ENCODE assay signal across 8 cellular contexts in genomic region chr10:69449841-69450240, GRCh38. TPM values are rescaled to one million over a fixed set of nuclear protein-coding genes. Genes with fewer than 3 reads are reported as not detected.
A peak's percentile ranks its signal among the peaks of the same experiment; 100 is the strongest.
DNase-seq lines count a peak whose midpoint lies in the region; ATAC-seq and TF ChIP-seq lines count a peak whose summit lies in the region.

No MANE protein-coding gene starts in this region.

- H3K4me1 ChIP-seq in MM.1S (ENCODE audit: low read length): no peaks in the 10 kb centered on the region
- peaks cover 4% of the 10 kb centered on the region for H3K4me1 ChIP-seq in mesendoderm (ENCODE audit: control insufficient read depth, low read depth, low read length)
- H3K4me1 ChIP-seq in subcutaneous abdominal adipose tissue (ENCODE audit: control insufficient read depth in 5 of 5, insufficient read depth in 5 of 5, low read length in 5 of 5): peaks cover 15 to 73% (median 63%) of the 10 kb centered on the region in 5 donors

- H2AK5ac ChIP-seq in mesendoderm (ENCODE audit: low read length): no peak overlapping the region

- no peak overlapping the region for H2AFZ ChIP-seq in MM.1S (ENCODE audit: low read length)

- H4K8ac ChIP-seq in mesendoderm (ENCODE audit: low read depth, low read length): no peak overlapping the region

- H3K79me2 ChIP-seq in MM.1S (ENCODE audit: low read length) (no peaks in the 10 kb centered on the region), mesendoderm (ENCODE audit: control insufficient read depth, insufficient read depth, low read length) (no peaks in the 10 kb centered on the region)

- H3K4me3 Mint-ChIP-seq in effector memory CD8-positive, alpha-beta T cell: peak overlapping the region in 1 of 2 donors; percentile 2

- no peak overlapping the region for H3K4ac ChIP-seq in mesendoderm (ENCODE audit: low read depth, low read length)

- no peaks in the 10 kb centered on the region for H3K9me3 Mint-ChIP-seq in effector memory CD8-positive, alpha-beta T cell

- H3K18ac ChIP-seq in mesendoderm (ENCODE audit: low read length): no peak overlapping the region

- H3K9ac ChIP-seq in MM.1S (ENCODE audit: low read length) (no peak overlapping the region), mesendoderm (ENCODE audit: low read length) (no peak overlapping the region), subcutaneous abdominal adipose tissue (ENCODE audit: low read length in 5 of 5) (peak overlapping the region in 3 of 5 donors; percentile 2 to 92 (median 56))

- no CpG with 5 or more reads among the region's 1 CpG for WGBS in mesendoderm (ENCODE audit: extremely low coverage, insufficient coverage, low lambda C conversion rate)

- no peak overlapping the region for H4K5ac ChIP-seq in mesendoderm (ENCODE audit: low read length)

- H3K27ac ChIP-seq in 22Rv1: peak overlapping the region; percentile 61
- no peak overlapping the region for H3K27ac ChIP-seq in MM.1S (ENCODE audit: low read length)
- H3K27ac ChIP-seq in WERI-Rb-1: peak overlapping the region; percentile 39
- no peak overlapping the region for H3K27ac ChIP-seq in mesendoderm (ENCODE audit: low read depth, low read length)
- H3K27ac ChIP-seq in subcutaneous abdominal adipose tissue (ENCODE audit: low read depth, low read length): peak overlapping the region; percentile 89

- H3K4me3 ChIP-seq in MM.1S (ENCODE audit: low read length): no peak overlapping the region
- no peak overlapping the region for H3K4me3 ChIP-seq in WERI-Rb-1 (ENCODE audit: low read depth, low read length)
- H3K4me3 ChIP-seq in mesendoderm (ENCODE audit: low read length): no peak overlapping the region
- peak overlapping the region in 2 of 5 donors; percentile 2 to 29 for H3K4me3 ChIP-seq in subcutaneous abdominal adipose tissue (ENCODE audit: low read depth in 1 of 5, low read length in 5 of 5)

- H2BK15ac ChIP-seq in mesendoderm (replicated peaks; ENCODE audit: low read depth): no peak overlapping the region

- H3K27ac Mint-ChIP-seq in effector memory CD8-positive, alpha-beta T cell: peak overlapping the region in 1 of 2 donors; percentile 88

- DNase-seq in GM10266 (ENCODE audit: extremely low spot score) (peak; percentile 61), MM.1S (peak; percentile 21), WERI-Rb-1 (peak; percentile 91), mesendoderm (peak; percentile 90), epidermal melanocyte (ENCODE audit: insufficient read length, low spot score) (no peak)
- DNase-seq in effector memory CD8-positive, alpha-beta T cell: peak; percentile 39 to 51 (median 48)

- H3K4me2 ChIP-seq in MM.1S (ENCODE audit: low read depth, low read length): no peak overlapping the region
- H3K4me2 ChIP-seq in mesendoderm (ENCODE audit: low read length): no peak overlapping the region

- no peak overlapping the region for H2BK120ac ChIP-seq in mesendoderm (ENCODE audit: low read depth, low read length)

- H3K36me3 Mint-ChIP-seq in effector memory CD8-positive, alpha-beta T cell (ENCODE audit: insufficient read depth): peaks cover 9% of the 10 kb centered on the region

- H3K36me3 ChIP-seq in MM.1S (replicated peaks; ENCODE audit: insufficient read depth, low read length) (no peaks in the 10 kb centered on the region), WERI-Rb-1 (no peaks in the 10 kb centered on the region), mesendoderm (ENCODE audit: control insufficient read depth, insufficient read depth, low read length) (no peaks in the 10 kb centered on the region), subcutaneous abdominal adipose tissue (ENCODE audit: control insufficient read depth in 5 of 5, insufficient read depth in 5 of 5, low read length in 5 of 5) (peaks cover 0 to 3% (median 0%) of the 10 kb centered on the region in 5 donors)

- H3K4me1 Mint-ChIP-seq in effector memory CD8-positive, alpha-beta T cell (ENCODE audit: low read depth in 2 of 2): peaks cover 12 to 23% of the 10 kb centered on the region in 2 donors

- H3F3A ChIP-seq in MM.1S (ENCODE audit: insufficient read depth, low read length): no peaks in the 10 kb centered on the region

- no peak overlapping the region for H2BK5ac ChIP-seq in mesendoderm (ENCODE audit: low read length)

- H3K9me2 ChIP-seq in MM.1S (replicated peaks; ENCODE audit: insufficient read depth, low read length): no peaks in the 10 kb centered on the region

- H3K27me3 ChIP-seq in MM.1S (replicated peaks; ENCODE audit: insufficient read depth, low read length) (no peaks in the 10 kb centered on the region; the same call in 1 of the 2 replicates), WERI-Rb-1 (ENCODE audit: insufficient read depth, low read depth, severe bottlenecking) (no peaks in the 10 kb centered on the region), mesendoderm (ENCODE audit: insufficient read depth, low read length, poor library complexity) (peaks cover 6% of the 10 kb centered on the region), subcutaneous abdominal adipose tissue (ENCODE audit: control insufficient read depth in 5 of 5, insufficient read depth in 4 of 5, low read length in 5 of 5) (no peaks in the 10 kb centered on the region)

- ATAC-seq in effector memory CD8-positive, alpha-beta T cell (replicated peaks): peak; percentile 58

- peaks cover 0 to 19% of the 10 kb centered on the region in 2 donors for H3K27me3 Mint-ChIP-seq in effector memory CD8-positive, alpha-beta T cell

- no peak overlapping the region for H3K23ac ChIP-seq in mesendoderm (ENCODE audit: low read length)

- no peaks in the 10 kb centered on the region for H4K20me1 ChIP-seq in MM.1S (ENCODE audit: insufficient read depth, low read length)

- TF ChIP-seq CTCF in 22Rv1 (IDR thresholded peaks at IDR 0.05) (peak; percentile 72), GM10266 (IDR thresholded peaks at IDR 0.05; ENCODE audit: control insufficient read depth, insufficient read depth, low read depth, missing control alignments) (peak; percentile 25), MM.1S (IDR thresholded peaks at IDR 0.05; ENCODE audit: low read length) (peak; percentile 44), WERI-Rb-1 (IDR thresholded peaks at IDR 0.05; ENCODE audit: low read depth, low read length) (peak; percentile 76)

- H3K9me3 ChIP-seq in MM.1S (replicated peaks; ENCODE audit: insufficient read depth, low read length) (no peaks in the 10 kb centered on the region), WERI-Rb-1 (ENCODE audit: severe bottlenecking) (no peaks in the 10 kb centered on the region), subcutaneous abdominal adipose tissue (ENCODE audit: control insufficient read depth in 5 of 5, low read length in 5 of 5) (no peaks in the 10 kb centered on the region)

- H3K56ac ChIP-seq in mesendoderm (ENCODE audit: low read length): peak overlapping the region; percentile 62

- no peaks in the 10 kb centered on the region for H3K79me1 ChIP-seq in mesendoderm (ENCODE audit: low read length)

RNA-seq across cellular contexts. Expression of gene TSPAN15, which starts 1.4 kb away (rescaled TPM):
- polyA plus RNA-seq in mesendoderm (2013, experiment 1 of 2): 1.3 TPM
- 1.3 TPM for polyA plus RNA-seq in mesendoderm (2013, experiment 2 of 2)

RNA-seq across cellular contexts. Expression of gene TACR2, which starts 33.1 kb away (rescaled TPM):
- polyA plus RNA-seq in mesendoderm (2013, experiment 1 of 2): 0.01 TPM
- 0.03 TPM for polyA plus RNA-seq in mesendoderm (2013, experiment 2 of 2)

Comparison
In these comparisons a context has a peak if more than half of its experiments do, and no peak if none do; other contexts are left out.
1. H3K27ac ChIP-seq: peak in 22Rv1 (single experiment), WERI-Rb-1 (single experiment) and subcutaneous abdominal adipose tissue (single experiment); none in MM.1S (single experiment) and mesendoderm (single experiment).
2. CTCF ChIP-seq: peak in every context shown above with its lines; median percentile 76 in WERI-Rb-1; 72 in 22Rv1; 44 in MM.1S; 25 in GM10266.
3. H3K9ac ChIP-seq: peak in subcutaneous abdominal adipose tissue (3 of 5); none in MM.1S (single experiment) and mesendoderm (single experiment).